8 cellular contexts compared by ENCODE assay signal in the genomic region with DNA sequence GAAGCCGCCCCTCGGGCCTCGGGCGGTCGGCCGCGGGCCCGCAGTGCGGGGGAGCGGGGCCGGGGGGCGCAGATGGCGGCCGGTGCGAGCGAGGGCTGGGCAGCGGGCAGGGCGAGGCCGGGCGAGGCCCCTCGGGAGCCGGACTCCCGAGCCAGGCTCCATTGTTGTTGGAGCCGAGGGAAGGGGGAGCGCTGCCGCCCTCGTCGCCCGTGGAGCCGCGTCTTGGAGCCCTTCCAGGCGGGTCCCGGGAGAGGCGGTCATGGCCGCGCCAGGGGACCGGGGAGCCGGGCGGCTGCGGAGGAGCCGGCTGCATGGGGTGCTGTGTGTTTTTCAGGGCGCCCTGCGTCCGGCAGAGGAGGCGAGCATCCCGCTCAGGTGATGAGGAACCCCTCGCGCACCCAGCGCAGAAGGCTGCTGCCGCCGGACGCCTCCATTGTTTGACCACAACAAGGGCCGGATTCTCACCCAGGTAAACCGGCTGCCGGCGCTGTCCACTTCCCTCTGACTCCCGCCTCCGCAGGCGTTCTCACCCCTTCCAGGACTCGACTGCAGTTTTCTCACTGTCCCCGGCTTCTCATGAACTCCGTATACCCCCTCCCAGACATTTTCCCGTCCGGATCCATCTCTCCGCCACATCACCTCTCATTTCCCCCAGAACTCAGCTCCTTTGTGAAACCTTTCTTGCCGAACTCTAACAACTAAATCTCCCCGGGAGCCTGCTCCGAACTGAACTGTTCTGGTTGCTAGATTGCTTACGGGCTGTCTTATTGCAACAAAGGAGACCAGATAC. TPM values are rescaled to one million over a fixed set of nuclear protein-coding genes. Genes with fewer than 3 reads are reported as not detected.
DNase-seq lines count a peak whose midpoint lies in the region; ATAC-seq and TF ChIP-seq lines count a peak whose summit lies in the region.

No MANE protein-coding gene starts in this region.

- peak overlapping the region; percentile 54 for H3K4me2 ChIP-seq in MM.1S (ENCODE audit: low read depth, low read length)

- H3F3A ChIP-seq in MM.1S (ENCODE audit: insufficient read depth, low read length) = peaks cover 14% of the 10 kb centered on the region; the same call in 1 of the 2 replicates

- no peaks in the 10 kb centered on the region for H3K27me3 Mint-ChIP-seq in Calu3 (ENCODE audit: unreplicated experiment)
- H3K27me3 Mint-ChIP-seq in nephron (ENCODE audit: low read depth) = no peaks in the 10 kb centered on the region

- 2 to 6% methylated on average over 17 to 36 of the region's 69 CpGs for WGBS in esophagus squamous epithelium, 2 donors
- 2% methylated on average over 69 of the region's 69 CpGs for WGBS in urinary bladder

- TF ChIP-seq CTCF in Calu3 (IDR thresholded peaks at IDR 0.05; ENCODE audit: unreplicated experiment) (no peak), MM.1S (IDR thresholded peaks at IDR 0.05; ENCODE audit: low read length) (no peak), esophagus squamous epithelium (IDR thresholded peaks at IDR 0.05) (no peak), nephron (IDR thresholded peaks at IDR 0.05; ENCODE audit: unreplicated experiment in 3 of 3) (no peak), omental fat pad (IDR thresholded peaks at IDR 0.05) (no peak)

- BruUV-seq in Calu3 (replicated peaks; lab: Mats Ljungman, UMichigan) = no TSS peak

- DNase-seq in Calu3 = peak; percentile 43
- no peak for DNase-seq in MM.1S
- DNase-seq in activated T-cell treated with anti-CD3 and anti-CD28 coated beads for 48 hours (ENCODE audit: low read depth) = peak; percentile 20
- no peak for DNase-seq in esophagus squamous epithelium (lab: John Stamatoyannopoulos, UW)
- no peak for DNase-seq in omental fat pad (ENCODE audit: low spot score)

- peaks cover 57% of the 10 kb centered on the region for H3K36me3 Mint-ChIP-seq in Calu3 (ENCODE audit: insufficient read depth, unreplicated experiment)
- peaks cover 30% of the 10 kb centered on the region for H3K36me3 Mint-ChIP-seq in nephron (ENCODE audit: low read depth)

- H3K4me1 ChIP-seq in MM.1S (ENCODE audit: low read length) = no peaks in the 10 kb centered on the region
- H3K4me1 ChIP-seq in esophagus squamous epithelium = peaks cover 0 to 36% (median 0%) of the 10 kb centered on the region in 3 donors
- no peaks in the 10 kb centered on the region for H3K4me1 ChIP-seq in urinary bladder (ENCODE audit: insufficient read depth)

- H3K79me2 ChIP-seq in MM.1S (ENCODE audit: low read length) = peaks cover 38% of the 10 kb centered on the region

- intact Hi-C loops in Calu3 (cut with micrococcal nuclease; ENCODE audit: unreplicated experiment) (no loop called here), esophagus squamous epithelium (cut with DNase I) (no loop called here)

- H3K9me3 Mint-ChIP-seq in Calu3 (ENCODE audit: low read depth, unreplicated experiment) (no peaks in the 10 kb centered on the region), nephron (no peaks in the 10 kb centered on the region)

- H3K27ac Mint-ChIP-seq in Calu3 (ENCODE audit: unreplicated experiment) = peak overlapping the region; percentile 60
- H3K27ac Mint-ChIP-seq in nephron = peak overlapping the region; percentile 90 to 95 (median 95)

- no peak for TF ChIP-seq POLR2A in esophagus squamous epithelium (IDR thresholded peaks at IDR 0.05)

- H3K9ac ChIP-seq in MM.1S (ENCODE audit: low read length) = peak overlapping the region; percentile 55

- ATAC-seq in GM21717 (IDR thresholded peaks at IDR 0.05; ENCODE audit: unreplicated experiment) (peak; percentile 13), omental fat pad (ENCODE audit: low FRiP score) (no peak)

- H3K4me3 Mint-ChIP-seq in Calu3 (ENCODE audit: low read depth, unreplicated experiment) (peak overlapping the region; percentile 80), nephron (peak overlapping the region; percentile 95 to 99 (median 97))

- peak overlapping the region; percentile 18; the same call in 1 of the 2 replicates for H3K27ac ChIP-seq in MM.1S (ENCODE audit: low read length)
- H3K27ac ChIP-seq in esophagus squamous epithelium = peak overlapping the region; percentile 85 to 95 (median 89)
- peak overlapping the region; percentile 74 for H3K27ac ChIP-seq in urinary bladder (ENCODE audit: low read depth)

- peaks cover 31% of the 10 kb centered on the region for H3K4me1 Mint-ChIP-seq in Calu3 (ENCODE audit: low read depth, unreplicated experiment)
- H3K4me1 Mint-ChIP-seq in nephron = peaks cover 45% of the 10 kb centered on the region

- no peaks in the 10 kb centered on the region for H3K9me2 ChIP-seq in MM.1S (replicated peaks; ENCODE audit: insufficient read depth, low read length)

- no peak overlapping the region for H2AFZ ChIP-seq in MM.1S (ENCODE audit: low read length)

- CTCF ChIA-PET in Calu3 (lab: Charles Lee) = no interaction called here

- H3K4me3 ChIP-seq in MM.1S (ENCODE audit: low read length) (peak overlapping the region; percentile 64), esophagus squamous epithelium (peak overlapping the region; percentile 94 to 98 (median 96)), urinary bladder (ENCODE audit: low read depth, low read length) (peak overlapping the region; percentile 100)

- H3K27me3 ChIP-seq in MM.1S (replicated peaks; ENCODE audit: insufficient read depth, low read length) = no peaks in the 10 kb centered on the region
- no peaks in the 10 kb centered on the region for H3K27me3 ChIP-seq in esophagus squamous epithelium

- H3K36me3 ChIP-seq in MM.1S (replicated peaks; ENCODE audit: insufficient read depth, low read length) (no peaks in the 10 kb centered on the region), esophagus squamous epithelium (peaks cover 0 to 21% (median 0%) of the 10 kb centered on the region in 3 donors), urinary bladder (ENCODE audit: insufficient read depth) (no peaks in the 10 kb centered on the region)

- no peaks in the 10 kb centered on the region for H3K9me3 ChIP-seq in MM.1S (replicated peaks; ENCODE audit: insufficient read depth, low read length)
- no peaks in the 10 kb centered on the region for H3K9me3 ChIP-seq in esophagus squamous epithelium

- no peaks in the 10 kb centered on the region for H4K20me1 ChIP-seq in MM.1S (ENCODE audit: insufficient read depth, low read length)

RNA-seq across cellular contexts. Expression of a gene that starts 0.7 kb away (rescaled TPM):
- total RNA-seq in Calu3 (2022) (130 and 147 TPM in 2 replicates), esophagus squamous epithelium (100 to 1,000 TPM in 1 of 4 donors, 10 to 100 TPM in 3; 25.0 to 100 (median 40.2) TPM), urinary bladder (71.6 TPM), omental fat pad (10 to 100 TPM; 61.8 to 96.0 (median 71.5) TPM)
- 45.7 TPM for polyA plus RNA-seq in urinary bladder

RNA-seq across cellular contexts. Expression of a gene that starts 1.1 kb away (rescaled TPM):
- total RNA-seq in Calu3 (2022) (31.8 and 35.0 TPM in 2 replicates), esophagus squamous epithelium (10 to 100 TPM in 3 of 4 donors, 1 to 10 TPM in 1; 7.2 to 16.2 (median 11.4) TPM), urinary bladder (9.1 TPM), omental fat pad (10 to 100 TPM; 27.1 to 34.5 (median 32.0) TPM)
- 49.8 TPM for polyA plus RNA-seq in urinary bladder

Comparison
In these comparisons a context has a peak if more than half of its experiments do, and no peak if none do; other contexts are left out.
1. DNase-seq: peak in Calu3 (single experiment) and activated T-cell treated with anti-CD3 and anti-CD28 coated beads for 48 hours (single experiment); none in MM.1S (single experiment), esophagus squamous epithelium (single experiment) and omental fat pad (single experiment).
2. H3K27ac ChIP-seq: peak in every context shown above with its lines; median percentile 89 in esophagus squamous epithelium; 74 in urinary bladder; 18 in MM.1S.
3. Peak in every context shown above with its lines, with median percentiles within 50 percentile points of each other: H3K4me3 ChIP-seq.